ENCODE assay signal across 1 cellular context in genomic region chr2:183038341-183039300, GRCh38.
TF ChIP-seq lines count a peak whose summit lies in the region.

Gene NCKAP1, minus strand, starts transcription at chr2:183038457. Its CDS starts 358 bp downstream, at chr2:183038099.

TF ChIP-seq in HepG2, 621 proteins besides CTCF, POLR2A, EP300 and RAD21 (continued from another document and continues in another):
- TF ChIP-seq, protein P1, sequence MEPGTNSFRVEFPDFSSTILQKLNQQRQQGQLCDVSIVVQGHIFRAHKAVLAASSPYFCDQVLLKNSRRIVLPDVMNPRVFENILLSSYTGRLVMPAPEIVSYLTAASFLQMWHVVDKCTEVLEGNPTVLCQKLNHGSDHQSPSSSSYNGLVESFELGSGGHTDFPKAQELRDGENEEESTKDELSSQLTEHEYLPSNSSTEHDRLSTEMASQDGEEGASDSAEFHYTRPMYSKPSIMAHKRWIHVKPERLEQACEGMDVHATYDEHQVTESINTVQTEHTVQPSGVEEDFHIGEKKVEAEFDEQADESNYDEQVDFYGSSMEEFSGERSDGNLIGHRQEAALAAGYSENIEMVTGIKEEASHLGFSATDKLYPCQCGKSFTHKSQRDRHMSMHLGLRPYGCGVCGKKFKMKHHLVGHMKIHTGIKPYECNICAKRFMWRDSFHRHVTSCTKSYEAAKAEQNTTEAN (CRISPR knock-in tag; conservative IDR thresholded peaks at IDR 0.05), result peak; percentile 69
- TF ChIP-seq MTA3 (CRISPR knock-in tag; IDR thresholded peaks at IDR 0.05) (no peak), ZNF777 (CRISPR knock-in tag; IDR thresholded peaks at IDR 0.05) (peak; percentile 68), SP5 (CRISPR knock-in tag; IDR thresholded peaks at IDR 0.05; ENCODE audit: borderline replicate concordance, low read depth) (peak; percentile 58), LRRFIP1 (CRISPR knock-in tag; conservative IDR thresholded peaks at IDR 0.05) (no peak), FOXA1 (IDR thresholded peaks at IDR 0.05) (no peak), FOXA1 (CRISPR knock-in tag; IDR thresholded peaks at IDR 0.05) (no peak), SPEN (CRISPR knock-in tag; IDR thresholded peaks at IDR 0.05; ENCODE audit: low read depth) (peak; percentile 89), ZNF24 (IDR thresholded peaks at IDR 0.05) (peak; percentile 19; the same call in 1 of the 2 replicates), HNRNPL (IDR thresholded peaks at IDR 0.05; ENCODE audit: low read depth, low read length) (no peak), TIGD3 (CRISPR knock-in tag; IDR thresholded peaks at IDR 0.05; ENCODE audit: borderline replicate concordance) (no peak), ZSCAN25 (CRISPR knock-in tag; IDR thresholded peaks at IDR 0.05) (peak; percentile 9; the same call in 1 of the 2 replicates), MXD1 (CRISPR knock-in tag; IDR thresholded peaks at IDR 0.05) (peak; percentile 68; the same call in 1 of the 2 replicates), MTA1 (CRISPR knock-in tag; IDR thresholded peaks at IDR 0.05; ENCODE audit: borderline replicate concordance) (peak; percentile 51; the same call in 1 of the 2 replicates), ZNF18 (CRISPR knock-in tag; IDR thresholded peaks at IDR 0.05; ENCODE audit: insufficient replicate concordance) (no peak), FOXO1 (CRISPR knock-in tag; IDR thresholded peaks at IDR 0.05) (no peak), ZNF709 (CRISPR knock-in tag; IDR thresholded peaks at IDR 0.05) (no peak; the same call in none of the 2 replicates), NFYB (CRISPR knock-in tag; IDR thresholded peaks at IDR 0.05) (no peak; the same call in 1 of the 2 replicates), SNAPC2 (CRISPR knock-in tag; IDR thresholded peaks at IDR 0.05) (peak; percentile 53; the same call in 1 of the 2 replicates), JUND (CRISPR knock-in tag; IDR thresholded peaks at IDR 0.05) (no peak), HMGA1 (CRISPR knock-in tag; conservative IDR thresholded peaks at IDR 0.05) (no peak), PAWR (CRISPR knock-in tag; IDR thresholded peaks at IDR 0.05; ENCODE audit: borderline replicate concordance) (no peak), TOE1 (CRISPR knock-in tag; IDR thresholded peaks at IDR 0.05) (no peak), FLYWCH1 (CRISPR knock-in tag; IDR thresholded peaks at IDR 0.05) (no peak), ZNF563 (CRISPR knock-in tag; IDR thresholded peaks at IDR 0.05) (peak; percentile 55; the same call in 1 of the 2 replicates), ZFP91 (CRISPR knock-in tag; IDR thresholded peaks at IDR 0.05; ENCODE audit: borderline replicate concordance) (peak; percentile 74), ZNF607 (CRISPR knock-in tag; IDR thresholded peaks at IDR 0.05; ENCODE audit: borderline replicate concordance) (peak; percentile 34; the same call in 1 of the 2 replicates), ATRX (CRISPR knock-in tag; IDR thresholded peaks at IDR 0.05; ENCODE audit: borderline replicate concordance) (no peak), GMEB2 (CRISPR knock-in tag; IDR thresholded peaks at IDR 0.05; ENCODE audit: low read depth) (no peak), MIER2 (CRISPR knock-in tag; IDR thresholded peaks at IDR 0.05) (no peak), NKX3-1 (CRISPR knock-in tag; IDR thresholded peaks at IDR 0.05) (peak; percentile 90), ZBTB21 (CRISPR knock-in tag; IDR thresholded peaks at IDR 0.05) (no peak), NFIB (CRISPR knock-in tag; IDR thresholded peaks at IDR 0.05; ENCODE audit: borderline replicate concordance) (no peak), SP140L (CRISPR knock-in tag; IDR thresholded peaks at IDR 0.05; ENCODE audit: borderline replicate concordance) (no peak), NFATC3 (CRISPR knock-in tag; IDR thresholded peaks at IDR 0.05) (peak; percentile 65; the same call in 1 of the 2 replicates), ATF7-NPFF (CRISPR knock-in tag; IDR thresholded peaks at IDR 0.05; ENCODE audit: low read depth) (peak; percentile 45; the same call in 1 of the 2 replicates), HDAC2 (CRISPR knock-in tag; IDR thresholded peaks at IDR 0.05) (no peak), ZFP90 (CRISPR knock-in tag; IDR thresholded peaks at IDR 0.05; ENCODE audit: borderline replicate concordance) (peak; percentile 91; the same call in 1 of the 2 replicates), TEAD3 (CRISPR knock-in tag; optimal IDR thresholded peaks at IDR 0.05; ENCODE audit: borderline replicate concordance) (peak; percentile 43), EHMT2 (IDR thresholded peaks at IDR 0.05; ENCODE audit: borderline replicate concordance, low read depth, low read length) (no peak), ZNF841 (CRISPR knock-in tag; IDR thresholded peaks at IDR 0.05; ENCODE audit: borderline replicate concordance) (0 out of 2 replicates have a peak, but pooled peaks have one; percentile 82), ZNF576 (CRISPR knock-in tag; IDR thresholded peaks at IDR 0.05) (no peak), GATAD2A (CRISPR knock-in tag; IDR thresholded peaks at IDR 0.05) (peak; percentile 37; the same call in 1 of the 2 replicates), ZNF20 (CRISPR knock-in tag; IDR thresholded peaks at IDR 0.05) (0 out of 2 replicates have a peak, but pooled peaks have one; percentile 25), PLRG1 (conservative IDR thresholded peaks at IDR 0.05) (no peak), RORA (CRISPR knock-in tag; IDR thresholded peaks at IDR 0.05) (peak; percentile 84; the same call in 1 of the 2 replicates), MED1 (CRISPR knock-in tag; IDR thresholded peaks at IDR 0.05) (peak; percentile 81)
- TF ChIP-seq, protein P2, sequence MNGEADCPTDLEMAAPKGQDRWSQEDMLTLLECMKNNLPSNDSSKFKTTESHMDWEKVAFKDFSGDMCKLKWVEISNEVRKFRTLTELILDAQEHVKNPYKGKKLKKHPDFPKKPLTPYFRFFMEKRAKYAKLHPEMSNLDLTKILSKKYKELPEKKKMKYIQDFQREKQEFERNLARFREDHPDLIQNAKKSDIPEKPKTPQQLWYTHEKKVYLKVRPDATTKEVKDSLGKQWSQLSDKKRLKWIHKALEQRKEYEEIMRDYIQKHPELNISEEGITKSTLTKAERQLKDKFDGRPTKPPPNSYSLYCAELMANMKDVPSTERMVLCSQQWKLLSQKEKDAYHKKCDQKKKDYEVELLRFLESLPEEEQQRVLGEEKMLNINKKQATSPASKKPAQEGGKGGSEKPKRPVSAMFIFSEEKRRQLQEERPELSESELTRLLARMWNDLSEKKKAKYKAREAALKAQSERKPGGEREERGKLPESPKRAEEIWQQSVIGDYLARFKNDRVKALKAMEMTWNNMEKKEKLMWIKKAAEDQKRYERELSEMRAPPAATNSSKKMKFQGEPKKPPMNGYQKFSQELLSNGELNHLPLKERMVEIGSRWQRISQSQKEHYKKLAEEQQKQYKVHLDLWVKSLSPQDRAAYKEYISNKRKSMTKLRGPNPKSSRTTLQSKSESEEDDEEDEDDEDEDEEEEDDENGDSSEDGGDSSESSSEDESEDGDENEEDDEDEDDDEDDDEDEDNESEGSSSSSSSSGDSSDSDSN (CRISPR knock-in tag; IDR thresholded peaks at IDR 0.05), result peak; percentile 86
- TF ChIP-seq, protein P3, sequence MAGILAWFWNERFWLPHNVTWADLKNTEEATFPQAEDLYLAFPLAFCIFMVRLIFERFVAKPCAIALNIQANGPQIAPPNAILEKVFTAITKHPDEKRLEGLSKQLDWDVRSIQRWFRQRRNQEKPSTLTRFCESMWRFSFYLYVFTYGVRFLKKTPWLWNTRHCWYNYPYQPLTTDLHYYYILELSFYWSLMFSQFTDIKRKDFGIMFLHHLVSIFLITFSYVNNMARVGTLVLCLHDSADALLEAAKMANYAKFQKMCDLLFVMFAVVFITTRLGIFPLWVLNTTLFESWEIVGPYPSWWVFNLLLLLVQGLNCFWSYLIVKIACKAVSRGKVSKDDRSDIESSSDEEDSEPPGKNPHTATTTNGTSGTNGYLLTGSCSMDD (CRISPR knock-in tag; IDR thresholded peaks at IDR 0.05), result no peak
- TF ChIP-seq, protein P4, sequence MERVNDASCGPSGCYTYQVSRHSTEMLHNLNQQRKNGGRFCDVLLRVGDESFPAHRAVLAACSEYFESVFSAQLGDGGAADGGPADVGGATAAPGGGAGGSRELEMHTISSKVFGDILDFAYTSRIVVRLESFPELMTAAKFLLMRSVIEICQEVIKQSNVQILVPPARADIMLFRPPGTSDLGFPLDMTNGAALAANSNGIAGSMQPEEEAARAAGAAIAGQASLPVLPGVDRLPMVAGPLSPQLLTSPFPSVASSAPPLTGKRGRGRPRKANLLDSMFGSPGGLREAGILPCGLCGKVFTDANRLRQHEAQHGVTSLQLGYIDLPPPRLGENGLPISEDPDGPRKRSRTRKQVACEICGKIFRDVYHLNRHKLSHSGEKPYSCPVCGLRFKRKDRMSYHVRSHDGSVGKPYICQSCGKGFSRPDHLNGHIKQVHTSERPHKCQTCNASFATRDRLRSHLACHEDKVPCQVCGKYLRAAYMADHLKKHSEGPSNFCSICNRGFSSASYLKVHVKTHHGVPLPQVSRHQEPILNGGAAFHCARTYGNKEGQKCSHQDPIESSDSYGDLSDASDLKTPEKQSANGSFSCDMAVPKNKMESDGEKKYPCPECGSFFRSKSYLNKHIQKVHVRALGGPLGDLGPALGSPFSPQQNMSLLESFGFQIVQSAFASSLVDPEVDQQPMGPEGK (CRISPR knock-in tag; IDR thresholded peaks at IDR 0.05), result peak; percentile 62; the same call in 1 of the 2 replicates
